Comparison of ENCODE assay signal across 18 cellular contexts in genomic region chr20:3103369-3104032, GRCh38. TPM values are rescaled to one million over a fixed set of nuclear protein-coding genes. Genes with fewer than 3 reads are reported as not detected.
DNase-seq lines count a peak whose midpoint lies in the region; ATAC-seq and TF ChIP-seq lines count a peak whose summit lies in the region.
"Had no signal": no experiment of that assay in that cellular context is flagged by ENCODE, and none has a peak within 500 bp of the region (broad histone marks: within the 10 kb centered on the region; RNA-seq: fewer than 3 reads in every experiment).

No MANE protein-coding gene starts in this region.

- peaks cover 17 to 18% of the 10 kb centered on the region in 2 donors for H3K27me3 Mint-ChIP-seq in natural killer cell (ENCODE audit: low read depth in 2 of 2)
- H3K27me3 Mint-ChIP-seq in natural killer cell treated with Interleukin-12 subunit alpha and Interleukin-12 subunit beta and Interleukin-15 and Interleukin-18, amount 100 ng/mL, for 72 hours: peaks cover 10 to 15% of the 10 kb centered on the region in 2 donors
- no peaks in the 10 kb centered on the region for H3K27me3 Mint-ChIP-seq in WTC11 (ENCODE audit: low read depth)

- TF ChIP-seq CTCF in natural killer cell (IDR thresholded peaks at IDR 0.05) (no peak), WTC11 (IDR thresholded peaks at IDR 0.05) (no peak), epithelial cell of esophagus (IDR thresholded peaks at IDR 0.05; ENCODE audit: insufficient read depth, low read depth, low read length, missing control alignments) (no peak)

- no peak for DNase-seq in natural killer cell
- no peak for DNase-seq in natural killer cell treated with Interleukin-12 subunit alpha and Interleukin-12 subunit beta and Interleukin-15 and Interleukin-18, amount 100 ng/mL, for 72 hours (ENCODE audit: low spot score)
- DNase-seq in WTC11 (ENCODE audit: low spot score): no peak
- peak; percentile 57 for DNase-seq in epithelial cell of esophagus (ENCODE audit: low read depth)
- DNase-seq in NCI-H1436 treated with DMSO at 0.1 percent for 48 hours (lab: John Stamatoyannopoulos, UW): no peak
- DNase-seq in effector CD4-positive, alpha-beta T cell: no peak
- no peak for DNase-seq in NCI-H2227 (lab: John Stamatoyannopoulos, UW; ENCODE audit: unreplicated experiment)
- DNase-seq: C1 segment of cervical spinal cord, GF-D8, GOT3, NCI-H1105 treated with DMSO at 0.1 percent for 48 hours, NCI-H187 treated with DMSO at 0.1 percent for 48 hours, NCI-H2171 treated with DMSO at 0.1 percent for 48 hours, NCI-H510A had no signal

- intact Hi-C loops in natural killer cell (cut with micrococcal nuclease): no loop called here

- CTCF ChIA-PET in WTC11 (lab: Charles Lee): interaction anchor here (0.6 to 1.4 kb wide), 4 partner anchors 9 to 31 kb away, joined by 3 to 16 read pairs (median 4); no protein-coding TSS in a partner anchor

- peak overlapping the region; percentile 14 for H3K4me3 Mint-ChIP-seq in natural killer cell
- no peak overlapping the region for H3K4me3 Mint-ChIP-seq in natural killer cell treated with Interleukin-12 subunit alpha and Interleukin-12 subunit beta and Interleukin-15 and Interleukin-18, amount 100 ng/mL, for 72 hours
- no peak overlapping the region for H3K4me3 Mint-ChIP-seq in WTC11

- no peak overlapping the region for H3K27ac Mint-ChIP-seq in natural killer cell
- no peak overlapping the region for H3K27ac Mint-ChIP-seq in natural killer cell treated with Interleukin-12 subunit alpha and Interleukin-12 subunit beta and Interleukin-15 and Interleukin-18, amount 100 ng/mL, for 72 hours
- H3K27ac Mint-ChIP-seq in WTC11: no peak overlapping the region

- H3K4me1 Mint-ChIP-seq in natural killer cell (peaks cover 18 to 22% of the 10 kb centered on the region in 2 donors), WTC11 (peaks cover 9% of the 10 kb centered on the region; the same call in 1 of the 2 replicates)
- peaks cover 15 to 18% of the 10 kb centered on the region in 2 donors for H3K4me1 Mint-ChIP-seq in natural killer cell treated with Interleukin-12 subunit alpha and Interleukin-12 subunit beta and Interleukin-15 and Interleukin-18, amount 100 ng/mL, for 72 hours (ENCODE audit: low read depth in 2 of 2)

- POLR2A ChIA-PET in WTC11 (lab: Charles Lee): no interaction called here

- H3K36me3 Mint-ChIP-seq in natural killer cell (no peaks in the 10 kb centered on the region), WTC11 (no peaks in the 10 kb centered on the region)
- H3K36me3 Mint-ChIP-seq in natural killer cell treated with Interleukin-12 subunit alpha and Interleukin-12 subunit beta and Interleukin-15 and Interleukin-18, amount 100 ng/mL, for 72 hours: no peaks in the 10 kb centered on the region

- H3K4me3 ChIP-seq in epithelial cell of esophagus (ENCODE audit: low read length): no peak overlapping the region
- H3K4me3 ChIP-seq: SJSA1 had no signal

- ATAC-seq in natural killer cell (no peak), WTC11 (no peak), GM21381 (IDR thresholded peaks at IDR 0.05; ENCODE audit: unreplicated experiment) (no peak)
- ATAC-seq in natural killer cell treated with Interleukin-12 subunit alpha and Interleukin-12 subunit beta and Interleukin-15 and Interleukin-18, amount 100 ng/mL, for 72 hours: no peak

- H3K9me3 Mint-ChIP-seq in natural killer cell: no peaks in the 10 kb centered on the region
- H3K9me3 Mint-ChIP-seq in natural killer cell treated with Interleukin-12 subunit alpha and Interleukin-12 subunit beta and Interleukin-15 and Interleukin-18, amount 100 ng/mL, for 72 hours: no peaks in the 10 kb centered on the region
- no peaks in the 10 kb centered on the region for H3K9me3 Mint-ChIP-seq in WTC11

TF ChIP-seq in WTC11, 78 proteins besides CTCF, POLR2A, EP300 and RAD21:
- no peak for TF ChIP-seq ZNF425 (CRISPR knock-in tag; conservative IDR thresholded peaks at IDR 0.05)
- peak; percentile 69; the same call in 1 of the 2 replicates for TF ChIP-seq GABPB1 (CRISPR knock-in tag; IDR thresholded peaks at IDR 0.05)
TF ChIP-seq in WTC11: peak in this region for 1.

RNA-seq across cellular contexts. Expression of gene AVP, which starts 19.0 kb away (rescaled TPM):
- total RNA-seq in natural killer cell: not detected
- total RNA-seq in natural killer cell treated with Interleukin-12 subunit alpha and Interleukin-12 subunit beta and Interleukin-15 and Interleukin-18, amount 100 ng/mL, for 72 hours: not detected
- total RNA-seq in WTC11 (2021): 0.32 to 0.50 TPM (median 0.34 TPM) in 3 replicates
- total RNA-seq: A172, RPMI7951, SJSA1 had no signal

RNA-seq across cellular contexts. Expression of gene OXT, which starts 32.1 kb away (rescaled TPM):
- not detected for total RNA-seq in natural killer cell
- not detected for total RNA-seq in natural killer cell treated with Interleukin-12 subunit alpha and Interleukin-12 subunit beta and Interleukin-15 and Interleukin-18, amount 100 ng/mL, for 72 hours
- total RNA-seq in WTC11 (2021): not detected in 3 replicates
- total RNA-seq: A172, RPMI7951, SJSA1 had no signal

RNA-seq across cellular contexts. Expression of gene FASTKD5, which starts 56.2 kb away (rescaled TPM):
- total RNA-seq in natural killer cell (10 to 100 TPM; 35.3 to 40.4 (median 37.1) TPM), WTC11 (2021) (19.7 to 22.1 TPM (median 20.2 TPM) in 3 replicates)
- total RNA-seq in natural killer cell treated with Interleukin-12 subunit alpha and Interleukin-12 subunit beta and Interleukin-15 and Interleukin-18, amount 100 ng/mL, for 72 hours: 10 to 100 TPM; 27.1 to 27.8 TPM

RNA-seq across cellular contexts. Expression of gene UBOX5, which starts 56.2 kb away (rescaled TPM):
- total RNA-seq in natural killer cell (10 to 100 TPM in 2 of 3 donors, 1 to 10 TPM in 1; 8.8 to 11.1 (median 10.1) TPM), WTC11 (2021) (4.4 to 6.9 TPM (median 5.0 TPM) in 3 replicates)
- total RNA-seq in natural killer cell treated with Interleukin-12 subunit alpha and Interleukin-12 subunit beta and Interleukin-15 and Interleukin-18, amount 100 ng/mL, for 72 hours: 1 to 10 TPM; 7.6 to 9.3 TPM

RNA-seq across cellular contexts. Expression of gene MRPS26, which starts 57.6 kb away (rescaled TPM):
- total RNA-seq in natural killer cell (10 to 100 TPM; 17.5 to 21.3 (median 19.1) TPM), WTC11 (2021) (105 to 111 TPM (median 110 TPM) in 3 replicates)
- 10 to 100 TPM; 31.2 to 56.6 TPM for total RNA-seq in natural killer cell treated with Interleukin-12 subunit alpha and Interleukin-12 subunit beta and Interleukin-15 and Interleukin-18, amount 100 ng/mL, for 72 hours
